1 cellular context compared by ENCODE assay signal in genomic region chr11:74749127-74749964, GRCh38.
TF ChIP-seq lines count a peak whose summit lies in the region.

No MANE protein-coding gene starts in this region.

TF ChIP-seq in HepG2, 621 proteins besides CTCF, POLR2A, EP300 and RAD21 (continued from another document):
- TF ChIP-seq THAP9 (CRISPR knock-in tag; IDR thresholded peaks at IDR 0.05; ENCODE audit: borderline replicate concordance) = no peak
- no peak; the same call in 1 of the 2 replicates for TF ChIP-seq HOXA5 (CRISPR knock-in tag; IDR thresholded peaks at IDR 0.05)
- no peak for TF ChIP-seq ZNF879 (CRISPR knock-in tag; IDR thresholded peaks at IDR 0.05)
- TF ChIP-seq BRF2 (CRISPR knock-in tag; IDR thresholded peaks at IDR 0.05) = peak; percentile 51
- TF ChIP-seq SRSF4 (IDR thresholded peaks at IDR 0.05; ENCODE audit: low read depth, low read length, poor library complexity, severe bottlenecking) = no peak
- TF ChIP-seq AGO2 (optimal IDR thresholded peaks at IDR 0.05; ENCODE audit: low read depth, low read length) = no peak
- TF ChIP-seq ZNF562 (CRISPR knock-in tag; IDR thresholded peaks at IDR 0.05; ENCODE audit: borderline replicate concordance) = 0 out of 2 replicates have a peak, but pooled peaks have one; percentile 17
- TF ChIP-seq ZNF3 (CRISPR knock-in tag; IDR thresholded peaks at IDR 0.05) = no peak
- peak; percentile 74 for TF ChIP-seq ARNTL (CRISPR knock-in tag; IDR thresholded peaks at IDR 0.05)
- TF ChIP-seq ZMYM4 (CRISPR knock-in tag; IDR thresholded peaks at IDR 0.05) = 0 out of 2 replicates have a peak, but pooled peaks have one; percentile 39
- no peak for TF ChIP-seq ZNF747 (CRISPR knock-in tag; IDR thresholded peaks at IDR 0.05; ENCODE audit: borderline replicate concordance)
- TF ChIP-seq PRMT3 (CRISPR knock-in tag; IDR thresholded peaks at IDR 0.05; ENCODE audit: borderline replicate concordance, low read depth) = 0 out of 2 replicates have a peak, but pooled peaks have one; percentile 23
- TF ChIP-seq ARID5B (CRISPR knock-in tag; IDR thresholded peaks at IDR 0.05) = 0 out of 2 replicates have a peak, but pooled peaks have one; percentile 40
- no peak for TF ChIP-seq HDAC6 (IDR thresholded peaks at IDR 0.05; ENCODE audit: low read depth, low read length)
- no peak for TF ChIP-seq STAT6 (CRISPR knock-in tag; IDR thresholded peaks at IDR 0.05; ENCODE audit: borderline replicate concordance)
- TF ChIP-seq PCBP1 (IDR thresholded peaks at IDR 0.05; ENCODE audit: borderline replicate concordance, low read depth, low read length) = no peak
- TF ChIP-seq JUN (CRISPR knock-in tag; IDR thresholded peaks at IDR 0.05) = no peak
- TF ChIP-seq HDAC2 (CRISPR knock-in tag; IDR thresholded peaks at IDR 0.05) = peak; percentile 45
- no peak for TF ChIP-seq ZNF343 (CRISPR knock-in tag; IDR thresholded peaks at IDR 0.05)
- no peak for TF ChIP-seq RAD51 (IDR thresholded peaks at IDR 0.05; ENCODE audit: borderline replicate concordance)
- TF ChIP-seq ZNF800 (CRISPR knock-in tag; IDR thresholded peaks at IDR 0.05) = peak; percentile 60; the same call in 1 of the 2 replicates
- TF ChIP-seq ZNF713 (CRISPR knock-in tag; IDR thresholded peaks at IDR 0.05) = no peak
- TF ChIP-seq ZFP1 (CRISPR knock-in tag; IDR thresholded peaks at IDR 0.05) = no peak
- TF ChIP-seq ZNF839 (CRISPR knock-in tag; IDR thresholded peaks at IDR 0.05; ENCODE audit: borderline replicate concordance) = no peak
- peak; percentile 91; the same call in 1 of the 2 replicates for TF ChIP-seq ZNF20 (CRISPR knock-in tag; IDR thresholded peaks at IDR 0.05)
- TF ChIP-seq ELK4 (CRISPR knock-in tag; IDR thresholded peaks at IDR 0.05; ENCODE audit: borderline replicate concordance) = no peak
- no peak for TF ChIP-seq ZSCAN25 (CRISPR knock-in tag; IDR thresholded peaks at IDR 0.05)
- no peak for TF ChIP-seq ZNF7 (CRISPR knock-in tag; IDR thresholded peaks at IDR 0.05)
- peak; percentile 84; the same call in 1 of the 2 replicates for TF ChIP-seq SNAPC5 (CRISPR knock-in tag; IDR thresholded peaks at IDR 0.05; ENCODE audit: borderline replicate concordance)
- TF ChIP-seq ZNF232 (CRISPR knock-in tag; IDR thresholded peaks at IDR 0.05; ENCODE audit: borderline replicate concordance) = no peak
- no peak for TF ChIP-seq SMARCE1 (IDR thresholded peaks at IDR 0.05; ENCODE audit: borderline replicate concordance)
- no peak for TF ChIP-seq FOXA1 (IDR thresholded peaks at IDR 0.05)
- TF ChIP-seq FOXA1 (CRISPR knock-in tag; IDR thresholded peaks at IDR 0.05) = no peak
- 0 out of 2 replicates have a peak, but pooled peaks have one; percentile 35 for TF ChIP-seq POGK (CRISPR knock-in tag; conservative IDR thresholded peaks at IDR 0.05)
- no peak for TF ChIP-seq ZBTB39 (CRISPR knock-in tag; IDR thresholded peaks at IDR 0.05)
- TF ChIP-seq TGIF2 (CRISPR knock-in tag; IDR thresholded peaks at IDR 0.05) = peak; percentile 46; the same call in 1 of the 2 replicates
- TF ChIP-seq RFX1 (IDR thresholded peaks at IDR 0.05) = no peak
